1 cellular context compared by ENCODE assay signal in genomic region chr19:1901940-1902404, GRCh38.
TF ChIP-seq lines count a peak whose summit lies in the region.

No MANE protein-coding gene starts in this region.

TF ChIP-seq in HepG2, 621 proteins besides CTCF, POLR2A, EP300 and RAD21 (continued from another document):
- TF ChIP-seq, protein P1, sequence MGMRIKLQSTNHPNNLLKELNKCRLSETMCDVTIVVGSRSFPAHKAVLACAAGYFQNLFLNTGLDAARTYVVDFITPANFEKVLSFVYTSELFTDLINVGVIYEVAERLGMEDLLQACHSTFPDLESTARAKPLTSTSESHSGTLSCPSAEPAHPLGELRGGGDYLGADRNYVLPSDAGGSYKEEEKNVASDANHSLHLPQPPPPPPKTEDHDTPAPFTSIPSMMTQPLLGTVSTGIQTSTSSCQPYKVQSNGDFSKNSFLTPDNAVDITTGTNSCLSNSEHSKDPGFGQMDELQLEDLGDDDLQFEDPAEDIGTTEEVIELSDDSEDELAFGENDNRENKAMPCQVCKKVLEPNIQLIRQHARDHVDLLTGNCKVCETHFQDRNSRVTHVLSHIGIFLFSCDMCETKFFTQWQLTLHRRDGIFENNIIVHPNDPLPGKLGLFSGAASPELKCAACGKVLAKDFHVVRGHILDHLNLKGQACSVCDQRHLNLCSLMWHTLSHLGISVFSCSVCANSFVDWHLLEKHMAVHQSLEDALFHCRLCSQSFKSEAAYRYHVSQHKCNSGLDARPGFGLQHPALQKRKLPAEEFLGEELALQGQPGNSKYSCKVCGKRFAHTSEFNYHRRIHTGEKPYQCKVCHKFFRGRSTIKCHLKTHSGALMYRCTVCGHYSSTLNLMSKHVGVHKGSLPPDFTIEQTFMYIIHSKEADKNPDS (CRISPR knock-in tag; IDR thresholded peaks at IDR 0.05): no peak
- TF ChIP-seq ZNF446 (CRISPR knock-in tag; IDR thresholded peaks at IDR 0.05) (no peak), MAF1 (CRISPR knock-in tag; IDR thresholded peaks at IDR 0.05; ENCODE audit: borderline replicate concordance) (no peak), NFIB (CRISPR knock-in tag; IDR thresholded peaks at IDR 0.05; ENCODE audit: borderline replicate concordance) (no peak), THYN1 (CRISPR knock-in tag; IDR thresholded peaks at IDR 0.05; ENCODE audit: borderline replicate concordance, low read depth) (no peak), ZBTB33 (CRISPR knock-in tag; IDR thresholded peaks at IDR 0.05) (no peak), ZNF772 (CRISPR knock-in tag; IDR thresholded peaks at IDR 0.05) (no peak), ZC3H13 (CRISPR knock-in tag; IDR thresholded peaks at IDR 0.05) (no peak), ZNF557 (CRISPR knock-in tag; IDR thresholded peaks at IDR 0.05) (no peak), RARG (CRISPR knock-in tag; IDR thresholded peaks at IDR 0.05; ENCODE audit: low read depth) (no peak), MXD3 (CRISPR knock-in tag; IDR thresholded peaks at IDR 0.05) (no peak), ZBTB4 (CRISPR knock-in tag; IDR thresholded peaks at IDR 0.05; ENCODE audit: borderline replicate concordance) (no peak), NFE2L1 (CRISPR knock-in tag; IDR thresholded peaks at IDR 0.05; ENCODE audit: borderline replicate concordance) (no peak), SOX13 (IDR thresholded peaks at IDR 0.05) (no peak), SOX13 (CRISPR knock-in tag; conservative IDR thresholded peaks at IDR 0.05 in 1 of 2, IDR thresholded peaks at IDR 0.05 in 1 of 2) (peak in 1 of 2 experiments; percentile 16; a peak in 1 of 4 replicates), THAP9 (CRISPR knock-in tag; IDR thresholded peaks at IDR 0.05; ENCODE audit: borderline replicate concordance) (no peak), FOSL1 (CRISPR knock-in tag; IDR thresholded peaks at IDR 0.05; ENCODE audit: borderline replicate concordance) (no peak), ZNF607 (CRISPR knock-in tag; IDR thresholded peaks at IDR 0.05; ENCODE audit: borderline replicate concordance) (no peak), SNRNP70 (IDR thresholded peaks at IDR 0.05; ENCODE audit: low read depth, low read length) (no peak), ZNF367 (CRISPR knock-in tag; IDR thresholded peaks at IDR 0.05; ENCODE audit: borderline replicate concordance) (no peak), ZNF550 (CRISPR knock-in tag; IDR thresholded peaks at IDR 0.05; ENCODE audit: borderline replicate concordance) (no peak), NR2F6 (IDR thresholded peaks at IDR 0.05) (no peak), NR2F6 (CRISPR knock-in tag; IDR thresholded peaks at IDR 0.05) (0 out of 2 replicates have a peak, but pooled peaks have one; percentile 14), ATAD3A (CRISPR knock-in tag; IDR thresholded peaks at IDR 0.05) (no peak), KLF9 (CRISPR knock-in tag; IDR thresholded peaks at IDR 0.05; ENCODE audit: low read depth) (no peak), MAX (IDR thresholded peaks at IDR 0.05) (no peak), CREM (IDR thresholded peaks at IDR 0.05) (no peak), CREM (CRISPR knock-in tag; IDR thresholded peaks at IDR 0.05) (no peak), ETV6 (CRISPR knock-in tag; conservative IDR thresholded peaks at IDR 0.05) (no peak), FOXM1 (CRISPR knock-in tag; IDR thresholded peaks at IDR 0.05) (no peak), TOE1 (CRISPR knock-in tag; IDR thresholded peaks at IDR 0.05) (no peak), JDP2 (CRISPR knock-in tag; IDR thresholded peaks at IDR 0.05; ENCODE audit: borderline replicate concordance) (no peak), HIVEP1 (CRISPR knock-in tag; IDR thresholded peaks at IDR 0.05) (no peak), RXRB (CRISPR knock-in tag; IDR thresholded peaks at IDR 0.05; ENCODE audit: borderline replicate concordance) (no peak), SMAD3 (CRISPR knock-in tag; IDR thresholded peaks at IDR 0.05) (no peak), FOXO1 (CRISPR knock-in tag; IDR thresholded peaks at IDR 0.05) (no peak), RBM22 (optimal IDR thresholded peaks at IDR 0.05; ENCODE audit: low read length) (no peak), POLR2G (IDR thresholded peaks at IDR 0.05; ENCODE audit: low read depth, low read length) (no peak), HDAC6 (IDR thresholded peaks at IDR 0.05; ENCODE audit: low read depth, low read length) (no peak), SYNCRIP (IDR thresholded peaks at IDR 0.05; ENCODE audit: insufficient read depth, low read depth, low read length) (no peak), TP53 (CRISPR knock-in tag; conservative IDR thresholded peaks at IDR 0.05) (no peak; the same call in 1 of the 2 replicates), ZNF766 (CRISPR knock-in tag; IDR thresholded peaks at IDR 0.05; ENCODE audit: borderline replicate concordance) (no peak)
- TF ChIP-seq, protein P2, sequence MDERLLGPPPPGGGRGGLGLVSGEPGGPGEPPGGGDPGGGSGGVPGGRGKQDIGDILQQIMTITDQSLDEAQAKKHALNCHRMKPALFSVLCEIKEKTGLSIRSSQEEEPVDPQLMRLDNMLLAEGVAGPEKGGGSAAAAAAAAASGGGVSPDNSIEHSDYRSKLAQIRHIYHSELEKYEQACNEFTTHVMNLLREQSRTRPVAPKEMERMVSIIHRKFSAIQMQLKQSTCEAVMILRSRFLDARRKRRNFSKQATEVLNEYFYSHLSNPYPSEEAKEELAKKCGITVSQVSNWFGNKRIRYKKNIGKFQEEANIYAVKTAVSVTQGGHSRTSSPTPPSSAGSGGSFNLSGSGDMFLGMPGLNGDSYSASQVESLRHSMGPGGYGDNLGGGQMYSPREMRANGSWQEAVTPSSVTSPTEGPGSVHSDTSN (CRISPR knock-in tag; IDR thresholded peaks at IDR 0.05): no peak
- TF ChIP-seq, protein P3, sequence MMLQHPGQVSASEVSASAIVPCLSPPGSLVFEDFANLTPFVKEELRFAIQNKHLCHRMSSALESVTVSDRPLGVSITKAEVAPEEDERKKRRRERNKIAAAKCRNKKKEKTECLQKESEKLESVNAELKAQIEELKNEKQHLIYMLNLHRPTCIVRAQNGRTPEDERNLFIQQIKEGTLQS (CRISPR knock-in tag; IDR thresholded peaks at IDR 0.05): no peak
- TF ChIP-seq, protein P4, sequence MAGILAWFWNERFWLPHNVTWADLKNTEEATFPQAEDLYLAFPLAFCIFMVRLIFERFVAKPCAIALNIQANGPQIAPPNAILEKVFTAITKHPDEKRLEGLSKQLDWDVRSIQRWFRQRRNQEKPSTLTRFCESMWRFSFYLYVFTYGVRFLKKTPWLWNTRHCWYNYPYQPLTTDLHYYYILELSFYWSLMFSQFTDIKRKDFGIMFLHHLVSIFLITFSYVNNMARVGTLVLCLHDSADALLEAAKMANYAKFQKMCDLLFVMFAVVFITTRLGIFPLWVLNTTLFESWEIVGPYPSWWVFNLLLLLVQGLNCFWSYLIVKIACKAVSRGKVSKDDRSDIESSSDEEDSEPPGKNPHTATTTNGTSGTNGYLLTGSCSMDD (CRISPR knock-in tag; IDR thresholded peaks at IDR 0.05): no peak
- TF ChIP-seq, protein P5, sequence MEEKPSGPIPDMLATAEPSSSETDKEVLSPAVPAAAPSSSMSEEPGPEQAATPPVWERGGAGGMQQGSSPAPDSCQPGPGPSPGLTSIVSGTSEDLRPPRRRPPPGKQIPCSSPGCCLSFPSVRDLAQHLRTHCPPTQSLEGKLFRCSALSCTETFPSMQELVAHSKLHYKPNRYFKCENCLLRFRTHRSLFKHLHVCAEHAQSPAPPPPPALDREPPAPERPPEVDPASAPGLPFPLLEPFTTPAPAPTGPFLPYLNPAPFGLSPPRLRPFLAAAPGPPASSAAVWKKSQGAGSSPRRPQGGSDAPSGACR (CRISPR knock-in tag; IDR thresholded peaks at IDR 0.05): no peak
